In genomic region chr1:225863167-225863566, GRCh38 we compare ENCODE assay signal across 1 cellular context.
TF ChIP-seq lines count a peak whose summit lies in the region.

No MANE protein-coding gene starts in this region.

TF ChIP-seq in IMR-90, 13 proteins besides CTCF, POLR2A, EP300 and RAD21:
- TF ChIP-seq CHD1 (IDR thresholded peaks at IDR 0.05; ENCODE audit: low read depth, low read length) (no peak), RCOR1 (IDR thresholded peaks at IDR 0.05; ENCODE audit: insufficient replicate concordance, low read length) (no peak), ELK1 (IDR thresholded peaks at IDR 0.05; ENCODE audit: borderline replicate concordance, low read depth, low read length) (no peak), RFX5 (IDR thresholded peaks at IDR 0.05; ENCODE audit: low read depth, low read length) (no peak)
